ENCODE assay signal across 27 cellular contexts in genomic region chr2:10205201-10205475, GRCh38.
"Had no signal": no experiment of that assay in that cellular context is flagged by ENCODE, and none has a peak within 500 bp of the region (broad histone marks: within the 10 kb centered on the region; RNA-seq: fewer than 3 reads in every experiment).

No MANE protein-coding gene starts in this region.

- H3K4me1 Mint-ChIP-seq: stimulated activated naive CD8-positive, alpha-beta T cell treated with anti-CD3 and anti-CD28 coated beads, Interleukin-15, amount 100 ng/mL, for 72 hours had no signal

- H3K27me3 Mint-ChIP-seq: effector memory CD8-positive, alpha-beta T cell; naive B cell; natural killer cell treated with Interleukin-12 subunit alpha and Interleukin-12 subunit beta and Interleukin-15 and Interleukin-18, amount 100 ng/mL, for 72 hours; stimulated activated naive CD8-positive, alpha-beta T cell treated with anti-CD3 and anti-CD28 coated beads, Interleukin-15, amount 100 ng/mL, for 72 hours had no signal

- H3K27me3 ChIP-seq: hepatocyte, pancreas, right lobe of liver, suprapubic skin, transverse colon, upper lobe of right lung, uterus had no signal

- H3K36me3 ChIP-seq: left ventricle myocardium inferior, pancreas, right lobe of liver, suprapubic skin, transverse colon, upper lobe of right lung, uterus had no signal

- H3K4me3 ChIP-seq: coronary artery, hepatocyte, left ventricle myocardium inferior, mucosa of descending colon, pancreas, right lobe of liver, suprapubic skin, transverse colon, upper lobe of right lung, uterus had no signal

- H3K9me3 ChIP-seq: left ventricle myocardium inferior, mucosa of descending colon, pancreas, right lobe of liver, suprapubic skin, transverse colon, upper lobe of right lung, uterus had no signal

- H3K4me3 Mint-ChIP-seq: effector memory CD8-positive, alpha-beta T cell; mesothelial cell of epicardium; naive B cell; natural killer cell treated with Interleukin-12 subunit alpha and Interleukin-12 subunit beta and Interleukin-15 and Interleukin-18, amount 100 ng/mL, for 72 hours; stimulated activated naive CD8-positive, alpha-beta T cell treated with anti-CD3 and anti-CD28 coated beads, Interleukin-15, amount 100 ng/mL, for 72 hours had no signal

- H3K27ac ChIP-seq: coronary artery, hepatocyte, left ventricle myocardium inferior, pancreas, right lobe of liver, suprapubic skin, transverse colon, upper lobe of right lung, uterus had no signal

- H3K36me3 Mint-ChIP-seq: naive B cell; natural killer cell treated with Interleukin-12 subunit alpha and Interleukin-12 subunit beta and Interleukin-15 and Interleukin-18, amount 100 ng/mL, for 72 hours had no signal

- H3K4me2 ChIP-seq: hepatocyte had no signal

- ATAC-seq: effector memory CD8-positive, alpha-beta T cell; left cardiac atrium; mucosa of descending colon; natural killer cell treated with Interleukin-12 subunit alpha and Interleukin-12 subunit beta and Interleukin-15 and Interleukin-18, amount 100 ng/mL, for 72 hours; pancreas had no signal

- H3K27ac Mint-ChIP-seq: mesothelial cell of epicardium; natural killer cell treated with Interleukin-12 subunit alpha and Interleukin-12 subunit beta and Interleukin-15 and Interleukin-18, amount 100 ng/mL, for 72 hours; progenitor cell of endocrine pancreas had no signal

- DNase-seq: dermis blood vessel endothelial cell; effector memory CD8-positive, alpha-beta T cell; head of caudate nucleus; left cardiac atrium; left ventricle myocardium inferior; mesenchymal stem cell; mucosa of descending colon; naive B cell; occipital lobe; pancreas; right lobe of liver; small intestine; stimulated activated CD4-positive, alpha-beta T cell treated with anti-CD3 and anti-CD28 coated beads, Interleukin-12 subunit alpha, Interleukin-12 subunit beta, amount 100 ng/mL, for 4 hours; stimulated activated CD4-positive, alpha-beta T cell treated with anti-CD3 and anti-CD28 coated beads, Interleukin-1b, Interleukin-23, amount 100 ng/mL, for 48 hours; stimulated activated CD4-positive, alpha-beta T cell treated with anti-CD3 and anti-CD28 coated beads, Interleukin-4, amount 100 ng/mL, for 1 hour; stimulated activated CD8-positive, alpha-beta memory T cell treated with anti-CD3 and anti-CD28 coated beads, Interleukin-4, amount 100 ng/mL, for 48 hours; stimulated activated naive CD4-positive, alpha-beta T cell; stimulated activated naive CD8-positive, alpha-beta T cell treated with anti-CD3 and anti-CD28 coated beads, Interleukin-15, amount 100 ng/mL, for 72 hours; transverse colon; upper lobe of right lung; uterus had no signal

- H3K4me1 ChIP-seq: pancreas, right lobe of liver, suprapubic skin, transverse colon, upper lobe of right lung, uterus had no signal

- H2AFZ ChIP-seq: hepatocyte had no signal

- H3K79me2 ChIP-seq: hepatocyte had no signal
